Comparison of ENCODE assay signal across 18 cellular contexts in genomic region chr1:44503625-44504024, GRCh38.
"Had no signal": no experiment of that assay in that cellular context is flagged by ENCODE, and none has a peak within 500 bp of the region (broad histone marks: within the 10 kb centered on the region; RNA-seq: fewer than 3 reads in every experiment).

No MANE protein-coding gene starts in this region.

- H3K4me3 ChIP-seq: esophagus squamous epithelium, lung, testis, tibial nerve, upper lobe of right lung, vagina had no signal

- ATAC-seq: effector memory CD8-positive, alpha-beta T cell; foreskin keratinocyte; left colon; left ventricle myocardium superior; naive thymus-derived CD4-positive, alpha-beta T cell; stimulated activated naive CD8-positive, alpha-beta T cell treated with anti-CD3 and anti-CD28 coated beads, Interleukin-15, Interleukin-2, amounts not matched to agents 100 U/mL and 50 U/mL, for 24 hours; upper lobe of right lung had no signal

- H3K9me3 ChIP-seq: esophagus squamous epithelium, neutrophil, testis, tibial nerve, upper lobe of right lung, vagina had no signal

- H3K36me3 ChIP-seq: esophagus squamous epithelium, neutrophil, tibial nerve, upper lobe of right lung, vagina had no signal

- H3K4me1 ChIP-seq: foreskin keratinocyte, testis, vagina had no signal

- H3K27ac ChIP-seq: esophagus squamous epithelium, foreskin keratinocyte, neutrophil, testis, upper lobe of right lung, vagina had no signal

- DNase-seq: effector memory CD8-positive, alpha-beta T cell; esophagus squamous epithelium; foreskin keratinocyte; kidney; left colon; left ventricle myocardium superior; naive thymus-derived CD4-positive, alpha-beta T cell; nephron progenitor cell; posterior cingulate gyrus; small intestine; stimulated activated CD4-positive, alpha-beta T cell treated with anti-CD3 and anti-CD28 coated beads, Interleukin-2, amount 100 ng/mL, for 48 hours; stimulated activated naive CD8-positive, alpha-beta T cell treated with anti-CD3 and anti-CD28 coated beads, Interleukin-15, Interleukin-2, amounts not matched to agents 100 U/mL and 50 U/mL, for 24 hours; testis; upper lobe of right lung had no signal

- H3K27me3 ChIP-seq: neutrophil, testis, vagina had no signal
